1 cellular context compared by ENCODE assay signal in the genomic region with DNA sequence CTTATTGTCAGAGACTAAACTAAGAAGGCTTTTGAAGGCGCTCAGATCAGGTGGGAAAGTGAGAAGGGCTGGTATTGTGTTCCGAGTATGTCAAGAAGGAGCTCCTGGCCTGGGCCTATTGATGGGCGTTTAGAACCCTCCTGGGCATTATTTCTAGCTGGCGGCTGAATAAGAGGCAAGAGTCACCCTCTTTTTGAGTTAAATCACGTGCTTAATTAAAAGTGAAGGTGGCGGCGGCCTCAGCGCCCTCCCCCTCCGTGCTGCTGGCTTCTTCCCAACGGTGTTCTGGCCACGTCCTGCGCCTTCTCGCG.
TF ChIP-seq lines count a peak whose summit lies in the region.

No MANE protein-coding gene starts in this region.

TF ChIP-seq in HepG2, 621 proteins besides CTCF, POLR2A, EP300 and RAD21:
- TF ChIP-seq MEF2D (CRISPR knock-in tag; IDR thresholded peaks at IDR 0.05) (no peak), XRCC5 (optimal IDR thresholded peaks at IDR 0.05; ENCODE audit: low read length) (peak; percentile 59), ZNF274 (CRISPR knock-in tag; IDR thresholded peaks at IDR 0.05) (0 out of 2 replicates have a peak, but pooled peaks have one; percentile 52), ZNF451 (CRISPR knock-in tag; IDR thresholded peaks at IDR 0.05) (no peak), ZNF33A (CRISPR knock-in tag; IDR thresholded peaks at IDR 0.05; ENCODE audit: borderline replicate concordance) (no peak), NFIB (CRISPR knock-in tag; IDR thresholded peaks at IDR 0.05; ENCODE audit: borderline replicate concordance) (no peak), ZNF883 (CRISPR knock-in tag; IDR thresholded peaks at IDR 0.05; ENCODE audit: not compliant biosample characterization) (no peak), ZNF24 (IDR thresholded peaks at IDR 0.05) (no peak)
- TF ChIP-seq, protein P1, sequence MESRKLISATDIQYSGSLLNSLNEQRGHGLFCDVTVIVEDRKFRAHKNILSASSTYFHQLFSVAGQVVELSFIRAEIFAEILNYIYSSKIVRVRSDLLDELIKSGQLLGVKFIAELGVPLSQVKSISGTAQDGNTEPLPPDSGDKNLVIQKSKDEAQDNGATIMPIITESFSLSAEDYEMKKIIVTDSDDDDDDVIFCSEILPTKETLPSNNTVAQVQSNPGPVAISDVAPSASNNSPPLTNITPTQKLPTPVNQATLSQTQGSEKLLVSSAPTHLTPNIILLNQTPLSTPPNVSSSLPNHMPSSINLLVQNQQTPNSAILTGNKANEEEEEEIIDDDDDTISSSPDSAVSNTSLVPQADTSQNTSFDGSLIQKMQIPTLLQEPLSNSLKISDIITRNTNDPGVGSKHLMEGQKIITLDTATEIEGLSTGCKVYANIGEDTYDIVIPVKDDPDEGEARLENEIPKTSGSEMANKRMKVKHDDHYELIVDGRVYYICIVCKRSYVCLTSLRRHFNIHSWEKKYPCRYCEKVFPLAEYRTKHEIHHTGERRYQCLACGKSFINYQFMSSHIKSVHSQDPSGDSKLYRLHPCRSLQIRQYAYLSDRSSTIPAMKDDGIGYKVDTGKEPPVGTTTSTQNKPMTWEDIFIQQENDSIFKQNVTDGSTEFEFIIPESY (CRISPR knock-in tag; IDR thresholded peaks at IDR 0.05): peak; percentile 63; the same call in 1 of the 2 replicates
